ENCODE assay signal across 18 cellular contexts in genomic region chr5:174189638-174190037, GRCh38.
"Had no signal": no experiment of that assay in that cellular context is flagged by ENCODE, and none has a peak within 500 bp of the region (broad histone marks: within the 10 kb centered on the region; RNA-seq: fewer than 3 reads in every experiment).

No MANE protein-coding gene starts in this region.

- DNase-seq: activated CD4-positive, alpha-beta T cell treated with anti-CD3 and anti-CD28 coated beads, Interleukin-2, amount 50 U/mL, for 4 hours; activated CD4-positive, CD25-positive, alpha-beta regulatory T cell treated with anti-CD3 and anti-CD28 coated beads, Interleukin-2, amount 50 U/mL, for 72 hours; activated naive CD4-positive, alpha-beta T cell treated with anti-CD3 and anti-CD28 coated beads for 36 hours; activated naive CD8-positive, alpha-beta T cell treated with anti-CD3 and anti-CD28 coated beads, Interleukin-2, amount 50 U/mL, for 24 hours; activated T-cell treated with anti-CD3 and anti-CD28 coated beads for 4 hours; aorta; dermis blood vessel endothelial cell; erythroblast; gastrocnemius medialis; left ventricle myocardium inferior; stimulated activated CD4-positive, alpha-beta T cell treated with anti-CD3 and anti-CD28 coated beads, Interleukin-15, amount 100 ng/mL, for 24 hours; stimulated activated CD4-positive, alpha-beta T cell treated with anti-CD3 and anti-CD28 coated beads, Interleukin-4, amount 100 ng/mL, for 1 hour; stimulated activated naive B cell treated with anti-CD40 and anti-IgM and Interleukin-4, amounts not matched to agents 10 μg/mL and 1 μg/mL and 100 μg/mL, for 72 hours; T-helper 1 cell; T1000; thyroid gland had no signal

- H3K27ac ChIP-seq: gastrocnemius medialis, left ventricle myocardium inferior, parathyroid adenoma, thyroid gland had no signal

- H3K27me3 ChIP-seq: thyroid gland had no signal

- H3K9me3 ChIP-seq: gastrocnemius medialis, left ventricle myocardium inferior, thyroid gland had no signal

- H3K4me1 ChIP-seq: gastrocnemius medialis, left ventricle myocardium inferior, parathyroid adenoma, thyroid gland had no signal

- H3K4me3 ChIP-seq: gastrocnemius medialis, left ventricle myocardium inferior, thyroid gland had no signal

- H3K36me3 ChIP-seq: gastrocnemius medialis, left ventricle myocardium inferior, thyroid gland had no signal

- ATAC-seq: activated naive CD8-positive, alpha-beta T cell treated with anti-CD3 and anti-CD28 coated beads, Interleukin-2, amount 50 U/mL, for 24 hours; activated T-helper 17 cell treated with anti-CD3 and anti-CD28 coated beads, Interleukin-2, amount 50 U/mL, for 72 hours; gastrocnemius medialis; stimulated activated naive B cell treated with anti-CD40 and anti-IgM and Interleukin-4, amounts not matched to agents 10 μg/mL and 1 μg/mL and 100 μg/mL, for 72 hours had no signal
